ENCODE assay signal across 13 cellular contexts in the genomic region with DNA sequence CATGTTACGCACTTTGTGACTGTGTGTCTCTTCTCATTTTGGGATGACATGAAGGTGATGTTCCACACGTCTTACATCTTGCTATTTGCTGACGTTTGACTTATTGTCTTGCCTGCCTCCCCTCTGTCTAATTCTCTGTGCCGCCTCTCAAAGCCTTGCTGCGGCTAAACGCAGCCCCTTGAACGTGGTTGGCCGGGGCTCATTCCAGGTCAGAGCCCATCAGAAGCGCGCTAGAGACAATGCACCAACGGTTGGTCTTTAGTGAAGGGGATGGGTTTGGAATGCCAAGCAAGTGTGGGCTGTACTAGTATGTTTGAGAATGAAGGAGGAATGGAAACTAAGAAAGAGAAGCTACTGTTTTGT. TPM values are rescaled to one million over a fixed set of nuclear protein-coding genes. Genes with fewer than 3 reads are reported as not detected.
DNase-seq lines count a peak whose midpoint lies in the region; ATAC-seq and TF ChIP-seq lines count a peak whose summit lies in the region.
"Had no signal": no experiment of that assay in that cellular context is flagged by ENCODE, and none has a peak within 500 bp of the region (broad histone marks: within the 10 kb centered on the region; RNA-seq: fewer than 3 reads in every experiment).

No MANE protein-coding gene starts in this region.

- TF ChIP-seq EP300 in neural cell (conservative IDR thresholded peaks at IDR 0.05; ENCODE audit: poor library complexity, severe bottlenecking) = no peak
- TF ChIP-seq EP300 in suprapubic skin (IDR thresholded peaks at IDR 0.05) = no peak

- peaks cover 78% of the 10 kb centered on the region for H3K4me1 Mint-ChIP-seq in stimulated activated naive CD8-positive, alpha-beta T cell treated with anti-CD3 and anti-CD28 coated beads, Interleukin-15, Interleukin-2, amounts not matched to agents 100 ng/mL and 50 ng/mL, for 24 hours (ENCODE audit: low read depth)
- peaks cover 74% of the 10 kb centered on the region for H3K4me1 Mint-ChIP-seq in activated naive CD8-positive, alpha-beta T cell treated with anti-CD3 and anti-CD28 coated beads, Interleukin-2, amount 50 U/mL, for 24 hours
- peaks cover 33% of the 10 kb centered on the region for H3K4me1 Mint-ChIP-seq in T-helper 17 cell

- TF ChIP-seq CTCF in neural cell (IDR thresholded peaks at IDR 0.05; ENCODE audit: poor library complexity, severe bottlenecking) (no peak), suprapubic skin (IDR thresholded peaks at IDR 0.05) (no peak)

- peaks cover 58% of the 10 kb centered on the region for H3K4me1 ChIP-seq in suprapubic skin

- ATAC-seq in stimulated activated naive CD8-positive, alpha-beta T cell treated with anti-CD3 and anti-CD28 coated beads, Interleukin-15, Interleukin-2, amounts not matched to agents 100 U/mL and 50 U/mL, for 24 hours = no peak
- no peak for ATAC-seq in activated naive CD8-positive, alpha-beta T cell treated with anti-CD3 and anti-CD28 coated beads, Interleukin-2, amount 50 U/mL, for 24 hours
- no peak for ATAC-seq in T-helper 17 cell
- ATAC-seq: heart right ventricle had no signal

- intact Hi-C loops in cardiac septum (cut with DNase I) = no loop called here

- H3K27ac ChIP-seq in neural cell (ENCODE audit: low read length) = peak overlapping the region; percentile 90
- no peak overlapping the region for H3K27ac ChIP-seq in suprapubic skin
- H3K27ac ChIP-seq: esophagus muscularis mucosa, heart right ventricle, vagina had no signal

- H3K27me3 Mint-ChIP-seq in stimulated activated naive CD8-positive, alpha-beta T cell treated with anti-CD3 and anti-CD28 coated beads, Interleukin-15, Interleukin-2, amounts not matched to agents 100 ng/mL and 50 ng/mL, for 24 hours = no peaks in the 10 kb centered on the region
- no peaks in the 10 kb centered on the region for H3K27me3 Mint-ChIP-seq in activated naive CD8-positive, alpha-beta T cell treated with anti-CD3 and anti-CD28 coated beads, Interleukin-2, amount 50 U/mL, for 24 hours
- H3K27me3 Mint-ChIP-seq in T-helper 17 cell = no peaks in the 10 kb centered on the region

- no peak for TF ChIP-seq POLR2A in suprapubic skin (IDR thresholded peaks at IDR 0.05)

- no peak for TF ChIP-seq RAD21 in neural cell (conservative IDR thresholded peaks at IDR 0.05)

- no peaks in the 10 kb centered on the region for H3K9me2 ChIP-seq in neural cell (ENCODE audit: insufficient read depth, low read length)

- peak overlapping the region; percentile 91 for H3K27ac Mint-ChIP-seq in stimulated activated naive CD8-positive, alpha-beta T cell treated with anti-CD3 and anti-CD28 coated beads, Interleukin-15, Interleukin-2, amounts not matched to agents 100 ng/mL and 50 ng/mL, for 24 hours
- peak overlapping the region; percentile 93 for H3K27ac Mint-ChIP-seq in activated naive CD8-positive, alpha-beta T cell treated with anti-CD3 and anti-CD28 coated beads, Interleukin-2, amount 50 U/mL, for 24 hours
- no peak overlapping the region for H3K27ac Mint-ChIP-seq in T-helper 17 cell

- H3K9ac ChIP-seq in neural cell (ENCODE audit: low read length) = peak overlapping the region; percentile 56

- H3F3A ChIP-seq in neural cell (ENCODE audit: insufficient read depth, low read length, poor library complexity, severe bottlenecking) = peaks cover 10% of the 10 kb centered on the region

- H3K9me3 ChIP-seq in neural cell (ENCODE audit: low read length) (no peaks in the 10 kb centered on the region), T-helper 17 cell (ENCODE audit: control insufficient read depth, low read length, poor library complexity, severe bottlenecking) (no peaks in the 10 kb centered on the region), suprapubic skin (no peaks in the 10 kb centered on the region)
- H3K9me3 ChIP-seq: esophagus muscularis mucosa, heart right ventricle, vagina had no signal

- no peaks in the 10 kb centered on the region for H3K9me3 Mint-ChIP-seq in stimulated activated naive CD8-positive, alpha-beta T cell treated with anti-CD3 and anti-CD28 coated beads, Interleukin-15, Interleukin-2, amounts not matched to agents 100 ng/mL and 50 ng/mL, for 24 hours
- no peaks in the 10 kb centered on the region for H3K9me3 Mint-ChIP-seq in activated naive CD8-positive, alpha-beta T cell treated with anti-CD3 and anti-CD28 coated beads, Interleukin-2, amount 50 U/mL, for 24 hours

- H3K4me3 Mint-ChIP-seq in stimulated activated naive CD8-positive, alpha-beta T cell treated with anti-CD3 and anti-CD28 coated beads, Interleukin-15, Interleukin-2, amounts not matched to agents 100 ng/mL and 50 ng/mL, for 24 hours = no peak overlapping the region
- H3K4me3 Mint-ChIP-seq in activated naive CD8-positive, alpha-beta T cell treated with anti-CD3 and anti-CD28 coated beads, Interleukin-2, amount 50 U/mL, for 24 hours = no peak overlapping the region
- H3K4me3 Mint-ChIP-seq in T-helper 17 cell = no peak overlapping the region

- H3K4me3 ChIP-seq in neural cell (ENCODE audit: low read length) = peak overlapping the region; percentile 57
- no peak overlapping the region for H3K4me3 ChIP-seq in suprapubic skin
- H3K4me3 ChIP-seq: esophagus muscularis mucosa, heart right ventricle, vagina had no signal

- H3K4me2 ChIP-seq in neural cell (ENCODE audit: low read length) = peak overlapping the region; percentile 76

- H3K36me3 ChIP-seq in neural cell (ENCODE audit: insufficient read depth, low read length) = no peaks in the 10 kb centered on the region
- H3K36me3 ChIP-seq in suprapubic skin = no peaks in the 10 kb centered on the region
- H3K36me3 ChIP-seq: esophagus muscularis mucosa, heart right ventricle, vagina had no signal

- H3K27me3 ChIP-seq in neural cell (ENCODE audit: insufficient read depth, low read depth, low read length) = no peaks in the 10 kb centered on the region
- no peaks in the 10 kb centered on the region for H3K27me3 ChIP-seq in suprapubic skin
- H3K27me3 ChIP-seq: esophagus muscularis mucosa, heart right ventricle, vagina had no signal

- no peaks in the 10 kb centered on the region for H3K36me3 Mint-ChIP-seq in stimulated activated naive CD8-positive, alpha-beta T cell treated with anti-CD3 and anti-CD28 coated beads, Interleukin-15, Interleukin-2, amounts not matched to agents 100 ng/mL and 50 ng/mL, for 24 hours (ENCODE audit: low read depth)
- peaks cover 1% of the 10 kb centered on the region for H3K36me3 Mint-ChIP-seq in activated naive CD8-positive, alpha-beta T cell treated with anti-CD3 and anti-CD28 coated beads, Interleukin-2, amount 50 U/mL, for 24 hours (ENCODE audit: low read depth)
- no peaks in the 10 kb centered on the region for H3K36me3 Mint-ChIP-seq in T-helper 17 cell (ENCODE audit: low read depth)

- no peak for DNase-seq in stimulated activated naive CD8-positive, alpha-beta T cell treated with anti-CD3 and anti-CD28 coated beads, Interleukin-15, Interleukin-2, amounts not matched to agents 100 U/mL and 50 U/mL, for 24 hours
- no peak for DNase-seq in activated naive CD8-positive, alpha-beta T cell treated with anti-CD3 and anti-CD28 coated beads, Interleukin-2, amount 50 U/mL, for 24 hours
- DNase-seq in T-helper 17 cell = no peak
- no peak for DNase-seq in cardiac septum (ENCODE audit: low spot score)
- DNase-seq in suprapubic skin (ENCODE audit: low spot score in 2 of 2) = no peak
- DNase-seq in LoVo (ENCODE audit: low spot score) = no peak
- DNase-seq: heart right ventricle, NCI-H1436, NCI-H226 had no signal

- no peaks in the 10 kb centered on the region for H4K20me1 ChIP-seq in neural cell (ENCODE audit: insufficient read depth)

- H3K79me2 ChIP-seq in neural cell (replicated peaks; ENCODE audit: insufficient read depth, low read length) = peaks cover 39% of the 10 kb centered on the region

- peak overlapping the region; percentile 7 for H2AFZ ChIP-seq in neural cell (ENCODE audit: low read depth, low read length)

- WGBS in suprapubic skin = 90% methylated on average over 11 of the region's 11 CpGs

TF ChIP-seq in neural cell, 6 proteins besides CTCF, POLR2A, EP300 and RAD21:
- TF ChIP-seq, protein P1, sequence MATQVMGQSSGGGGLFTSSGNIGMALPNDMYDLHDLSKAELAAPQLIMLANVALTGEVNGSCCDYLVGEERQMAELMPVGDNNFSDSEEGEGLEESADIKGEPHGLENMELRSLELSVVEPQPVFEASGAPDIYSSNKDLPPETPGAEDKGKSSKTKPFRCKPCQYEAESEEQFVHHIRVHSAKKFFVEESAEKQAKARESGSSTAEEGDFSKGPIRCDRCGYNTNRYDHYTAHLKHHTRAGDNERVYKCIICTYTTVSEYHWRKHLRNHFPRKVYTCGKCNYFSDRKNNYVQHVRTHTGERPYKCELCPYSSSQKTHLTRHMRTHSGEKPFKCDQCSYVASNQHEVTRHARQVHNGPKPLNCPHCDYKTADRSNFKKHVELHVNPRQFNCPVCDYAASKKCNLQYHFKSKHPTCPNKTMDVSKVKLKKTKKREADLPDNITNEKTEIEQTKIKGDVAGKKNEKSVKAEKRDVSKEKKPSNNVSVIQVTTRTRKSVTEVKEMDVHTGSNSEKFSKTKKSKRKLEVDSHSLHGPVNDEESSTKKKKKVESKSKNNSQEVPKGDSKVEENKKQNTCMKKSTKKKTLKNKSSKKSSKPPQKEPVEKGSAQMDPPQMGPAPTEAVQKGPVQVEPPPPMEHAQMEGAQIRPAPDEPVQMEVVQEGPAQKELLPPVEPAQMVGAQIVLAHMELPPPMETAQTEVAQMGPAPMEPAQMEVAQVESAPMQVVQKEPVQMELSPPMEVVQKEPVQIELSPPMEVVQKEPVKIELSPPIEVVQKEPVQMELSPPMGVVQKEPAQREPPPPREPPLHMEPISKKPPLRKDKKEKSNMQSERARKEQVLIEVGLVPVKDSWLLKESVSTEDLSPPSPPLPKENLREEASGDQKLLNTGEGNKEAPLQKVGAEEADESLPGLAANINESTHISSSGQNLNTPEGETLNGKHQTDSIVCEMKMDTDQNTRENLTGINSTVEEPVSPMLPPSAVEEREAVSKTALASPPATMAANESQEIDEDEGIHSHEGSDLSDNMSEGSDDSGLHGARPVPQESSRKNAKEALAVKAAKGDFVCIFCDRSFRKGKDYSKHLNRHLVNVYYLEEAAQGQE (IDR thresholded peaks at IDR 0.05; ENCODE audit: borderline replicate concordance) = peak; percentile 16
- no peak for TF ChIP-seq POLR2AphosphoS5 (IDR thresholded peaks at IDR 0.05)
- TF ChIP-seq EZH2 (IDR thresholded peaks at IDR 0.05; ENCODE audit: borderline replicate concordance, insufficient read depth, low read length, poor library complexity, severe bottlenecking) = no peak
- no peak for TF ChIP-seq MXI1 (conservative IDR thresholded peaks at IDR 0.05; ENCODE audit: poor library complexity, severe bottlenecking)
- TF ChIP-seq TAF1 (IDR thresholded peaks at IDR 0.05; ENCODE audit: low read depth) = peak; percentile 16
- TF ChIP-seq SMC3 (conservative IDR thresholded peaks at IDR 0.05; ENCODE audit: poor library complexity) = no peak

RNA-seq across cellular contexts. Expression of a gene that starts 45.0 kb away (rescaled TPM):
- 26.3 and 28.6 TPM in 2 replicates for polyA plus RNA-seq in neural cell
- 43.8 and 51.5 TPM in 2 replicates for polyA minus RNA-seq in neural cell
- 10 to 100 TPM; 45.1 to 50.7 TPM for total RNA-seq in T-helper 17 cell
- total RNA-seq in cardiac septum = 21.9 TPM
- total RNA-seq in suprapubic skin = 10 to 100 TPM; 27.3 to 39.4 (median 33.0) TPM
